ENCODE assay signal across 1 cellular context in the genomic region with DNA sequence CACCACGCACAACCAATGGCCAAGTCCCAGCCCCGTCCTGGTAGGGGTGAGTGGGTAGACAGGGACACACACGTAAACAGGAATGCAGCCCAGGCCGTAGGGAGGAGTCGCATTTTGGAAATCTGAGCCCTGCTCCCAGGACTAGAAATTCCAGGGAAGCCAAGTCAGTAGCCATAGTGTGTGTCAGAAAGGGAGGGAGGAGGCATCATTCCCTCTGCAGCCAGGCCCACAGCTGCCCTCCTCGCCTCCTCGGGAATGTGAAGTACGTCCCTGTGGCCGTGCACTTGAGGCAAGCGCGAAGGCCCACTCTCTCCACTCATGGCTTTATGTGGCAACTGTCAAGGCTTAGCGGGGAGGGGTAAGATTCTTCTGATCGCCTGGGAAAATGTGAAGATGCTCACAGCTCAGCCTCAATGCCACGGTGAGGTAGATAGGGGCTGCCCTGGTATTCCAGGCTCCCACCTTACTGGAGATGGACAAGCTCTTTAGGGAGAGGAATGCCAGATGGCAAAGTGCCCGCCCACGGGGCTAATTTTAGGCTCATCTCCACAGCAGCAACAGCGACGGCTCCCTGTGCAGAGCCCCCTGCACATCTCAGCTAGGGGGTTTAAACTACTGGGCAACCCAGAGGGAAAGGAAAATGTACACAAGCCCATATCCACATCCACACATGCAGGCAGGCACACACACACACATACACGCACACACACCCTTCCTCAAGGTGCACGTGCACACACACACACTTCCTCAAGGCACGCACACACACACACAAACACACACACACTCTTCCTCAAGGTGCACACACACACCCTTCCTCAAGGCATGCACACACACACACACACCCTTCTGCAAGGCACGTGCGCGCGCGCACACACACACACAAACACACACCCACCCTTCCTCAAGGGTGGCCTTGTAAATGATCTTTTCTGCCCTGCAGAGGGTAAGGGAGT.
TF ChIP-seq lines count a peak whose summit lies in the region.

No MANE protein-coding gene starts in this region.

TF ChIP-seq in GM23338, 12 proteins besides CTCF, POLR2A, EP300 and RAD21 (continued from another document):
- TF ChIP-seq, protein P1, sequence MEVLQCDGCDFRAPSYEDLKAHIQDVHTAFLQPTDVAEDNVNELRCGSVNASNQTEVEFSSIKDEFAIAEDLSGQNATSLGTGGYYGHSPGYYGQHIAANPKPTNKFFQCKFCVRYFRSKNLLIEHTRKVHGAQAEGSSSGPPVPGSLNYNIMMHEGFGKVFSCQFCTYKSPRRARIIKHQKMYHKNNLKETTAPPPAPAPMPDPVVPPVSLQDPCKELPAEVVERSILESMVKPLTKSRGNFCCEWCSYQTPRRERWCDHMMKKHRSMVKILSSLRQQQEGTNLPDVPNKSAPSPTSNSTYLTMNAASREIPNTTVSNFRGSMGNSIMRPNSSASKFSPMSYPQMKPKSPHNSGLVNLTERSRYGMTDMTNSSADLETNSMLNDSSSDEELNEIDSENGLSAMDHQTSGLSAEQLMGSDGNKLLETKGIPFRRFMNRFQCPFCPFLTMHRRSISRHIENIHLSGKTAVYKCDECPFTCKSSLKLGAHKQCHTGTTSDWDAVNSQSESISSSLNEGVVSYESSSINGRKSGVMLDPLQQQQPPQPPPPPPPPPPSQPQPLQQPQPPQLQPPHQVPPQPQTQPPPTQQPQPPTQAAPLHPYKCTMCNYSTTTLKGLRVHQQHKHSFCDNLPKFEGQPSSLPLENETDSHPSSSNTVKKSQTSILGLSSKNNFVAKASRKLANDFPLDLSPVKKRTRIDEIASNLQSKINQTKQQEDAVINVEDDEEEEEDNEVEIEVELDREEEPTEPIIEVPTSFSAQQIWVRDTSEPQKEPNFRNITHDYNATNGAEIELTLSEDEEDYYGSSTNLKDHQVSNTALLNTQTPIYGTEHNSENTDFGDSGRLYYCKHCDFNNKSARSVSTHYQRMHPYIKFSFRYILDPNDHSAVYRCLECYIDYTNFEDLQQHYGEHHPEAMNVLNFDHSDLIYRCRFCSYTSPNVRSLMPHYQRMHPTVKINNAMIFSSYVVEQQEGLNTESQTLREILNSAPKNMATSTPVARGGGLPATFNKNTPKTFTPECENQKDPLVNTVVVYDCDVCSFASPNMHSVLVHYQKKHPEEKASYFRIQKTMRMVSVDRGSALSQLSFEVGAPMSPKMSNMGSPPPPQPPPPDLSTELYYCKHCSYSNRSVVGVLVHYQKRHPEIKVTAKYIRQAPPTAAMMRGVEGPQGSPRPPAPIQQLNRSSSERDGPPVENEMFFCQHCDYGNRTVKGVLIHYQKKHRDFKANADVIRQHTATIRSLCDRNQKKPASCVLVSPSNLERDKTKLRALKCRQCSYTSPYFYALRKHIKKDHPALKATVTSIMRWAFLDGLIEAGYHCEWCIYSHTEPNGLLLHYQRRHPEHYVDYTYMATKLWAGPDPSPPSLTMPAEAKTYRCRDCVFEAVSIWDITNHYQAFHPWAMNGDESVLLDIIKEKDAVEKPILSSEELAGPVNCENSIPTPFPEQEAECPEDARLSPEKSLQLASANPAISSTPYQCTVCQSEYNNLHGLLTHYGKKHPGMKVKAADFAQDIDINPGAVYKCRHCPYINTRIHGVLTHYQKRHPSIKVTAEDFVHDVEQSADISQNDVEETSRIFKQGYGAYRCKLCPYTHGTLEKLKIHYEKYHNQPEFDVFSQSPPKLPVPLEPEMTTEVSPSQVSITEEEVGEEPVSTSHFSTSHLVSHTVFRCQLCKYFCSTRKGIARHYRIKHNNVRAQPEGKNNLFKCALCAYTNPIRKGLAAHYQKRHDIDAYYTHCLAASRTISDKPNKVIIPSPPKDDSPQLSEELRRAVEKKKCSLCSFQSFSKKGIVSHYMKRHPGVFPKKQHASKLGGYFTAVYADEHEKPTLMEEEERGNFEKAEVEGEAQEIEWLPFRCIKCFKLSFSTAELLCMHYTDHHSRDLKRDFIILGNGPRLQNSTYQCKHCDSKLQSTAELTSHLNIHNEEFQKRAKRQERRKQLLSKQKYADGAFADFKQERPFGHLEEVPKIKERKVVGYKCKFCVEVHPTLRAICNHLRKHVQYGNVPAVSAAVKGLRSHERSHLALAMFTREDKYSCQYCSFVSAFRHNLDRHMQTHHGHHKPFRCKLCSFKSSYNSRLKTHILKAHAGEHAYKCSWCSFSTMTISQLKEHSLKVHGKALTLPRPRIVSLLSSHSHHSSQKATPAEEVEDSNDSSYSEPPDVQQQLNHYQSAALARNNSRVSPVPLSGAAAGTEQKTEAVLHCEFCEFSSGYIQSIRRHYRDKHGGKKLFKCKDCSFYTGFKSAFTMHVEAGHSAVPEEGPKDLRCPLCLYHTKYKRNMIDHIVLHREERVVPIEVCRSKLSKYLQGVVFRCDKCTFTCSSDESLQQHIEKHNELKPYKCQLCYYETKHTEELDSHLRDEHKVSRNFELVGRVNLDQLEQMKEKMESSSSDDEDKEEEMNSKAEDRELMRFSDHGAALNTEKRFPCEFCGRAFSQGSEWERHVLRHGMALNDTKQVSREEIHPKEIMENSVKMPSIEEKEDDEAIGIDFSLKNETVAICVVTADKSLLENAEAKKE (CRISPR knock-in tag; IDR thresholded peaks at IDR 0.05) = no peak
- TF ChIP-seq ZNF331 (CRISPR knock-in tag; IDR thresholded peaks at IDR 0.05; ENCODE audit: low read depth) (no peak), EZH2phosphoT487 (IDR thresholded peaks at IDR 0.05; ENCODE audit: unreplicated experiment) (no peak), ZNF114 (CRISPR knock-in tag; IDR thresholded peaks at IDR 0.05) (no peak), CREB1 (CRISPR knock-in tag; IDR thresholded peaks at IDR 0.05; ENCODE audit: low read depth) (no peak), EZH2 (IDR thresholded peaks at IDR 0.05; ENCODE audit: low read depth, unreplicated experiment) (no peak), POLR2AphosphoS5 (IDR thresholded peaks at IDR 0.05; ENCODE audit: low read depth) (no peak)
- TF ChIP-seq, protein P2, sequence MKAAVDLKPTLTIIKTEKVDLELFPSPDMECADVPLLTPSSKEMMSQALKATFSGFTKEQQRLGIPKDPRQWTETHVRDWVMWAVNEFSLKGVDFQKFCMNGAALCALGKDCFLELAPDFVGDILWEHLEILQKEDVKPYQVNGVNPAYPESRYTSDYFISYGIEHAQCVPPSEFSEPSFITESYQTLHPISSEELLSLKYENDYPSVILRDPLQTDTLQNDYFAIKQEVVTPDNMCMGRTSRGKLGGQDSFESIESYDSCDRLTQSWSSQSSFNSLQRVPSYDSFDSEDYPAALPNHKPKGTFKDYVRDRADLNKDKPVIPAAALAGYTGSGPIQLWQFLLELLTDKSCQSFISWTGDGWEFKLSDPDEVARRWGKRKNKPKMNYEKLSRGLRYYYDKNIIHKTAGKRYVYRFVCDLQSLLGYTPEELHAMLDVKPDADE (IDR thresholded peaks at IDR 0.05) = no peak
